25 cellular contexts compared by ENCODE assay signal in genomic region chr10:123837771-123838170, GRCh38. TPM values are rescaled to one million over a fixed set of nuclear protein-coding genes. Genes with fewer than 3 reads are reported as not detected.
"Had no signal": no experiment of that assay in that cellular context is flagged by ENCODE, and none has a peak within 500 bp of the region (broad histone marks: within the 10 kb centered on the region; RNA-seq: fewer than 3 reads in every experiment).

No MANE protein-coding gene starts in this region.

- H3K36me3 Mint-ChIP-seq: mesothelial cell of epicardium had no signal

- H3K9me3 Mint-ChIP-seq: dendritic cell treated with granulocyte-macrophage colony-stimulating factor and Interleukin-4, amounts not matched to agents 40 ng/mL and 50 ng/mL, for 4 days; endodermal cell; mesothelial cell of epicardium had no signal

- DNase-seq: colonic mucosa; cortex of kidney; effector CD8-positive, alpha-beta T cell; effector memory CD8-positive, alpha-beta T cell; endodermal cell; erythroblast; foreskin keratinocyte; glutamatergic neuron; head of caudate nucleus; heart right ventricle; hippocampal formation; left cardiac atrium; left lung; left ventricle myocardium superior; lower lobe of right lung; mesenchymal stem cell; mucosa of descending colon had no signal

- H3K4me3 ChIP-seq: colonic mucosa, gastroesophageal sphincter, heart right ventricle, left lung, lower lobe of right lung, mucosa of descending colon had no signal

- H3K4me1 Mint-ChIP-seq: endodermal cell, mesothelial cell of epicardium had no signal

- H3K9me3 ChIP-seq: colonic mucosa, gastroesophageal sphincter, heart right ventricle, left lung, lower lobe of right lung, mucosa of descending colon had no signal

- H3K4me3 Mint-ChIP-seq: dendritic cell treated with granulocyte-macrophage colony-stimulating factor and Interleukin-4, amounts not matched to agents 40 ng/mL and 50 ng/mL, for 4 days; effector memory CD8-positive, alpha-beta T cell; endodermal cell; mesothelial cell of epicardium had no signal

- H3K4me1 ChIP-seq: colonic mucosa, foreskin keratinocyte, heart right ventricle, left lung, lower lobe of right lung had no signal

- H3K27ac ChIP-seq: colonic mucosa, epithelial cell of prostate, foreskin keratinocyte, heart right ventricle, left lung, lower lobe of right lung had no signal

- ATAC-seq: effector memory CD8-positive, alpha-beta T cell; esophagus mucosa; foreskin keratinocyte; gastroesophageal sphincter; heart right ventricle; left cardiac atrium; left lung; left ventricle myocardium superior; lower lobe of right lung; mucosa of descending colon had no signal

- H3K36me3 ChIP-seq: colonic mucosa, heart right ventricle, left lung, lower lobe of right lung had no signal

- H3K27me3 ChIP-seq: colonic mucosa, gastroesophageal sphincter had no signal

- H3K27ac Mint-ChIP-seq: dendritic cell treated with granulocyte-macrophage colony-stimulating factor and Interleukin-4, amounts not matched to agents 40 ng/mL and 50 ng/mL, for 4 days; effector memory CD8-positive, alpha-beta T cell; endodermal cell; mesothelial cell of epicardium had no signal

RNA-seq across cellular contexts. Expression of gene CPXM2, which starts 53.8 kb away (rescaled TPM):
- total RNA-seq: chondrocyte, fibroblast of villous mesenchyme, foreskin keratinocyte, myocyte had no signal
